In the genomic region with DNA sequence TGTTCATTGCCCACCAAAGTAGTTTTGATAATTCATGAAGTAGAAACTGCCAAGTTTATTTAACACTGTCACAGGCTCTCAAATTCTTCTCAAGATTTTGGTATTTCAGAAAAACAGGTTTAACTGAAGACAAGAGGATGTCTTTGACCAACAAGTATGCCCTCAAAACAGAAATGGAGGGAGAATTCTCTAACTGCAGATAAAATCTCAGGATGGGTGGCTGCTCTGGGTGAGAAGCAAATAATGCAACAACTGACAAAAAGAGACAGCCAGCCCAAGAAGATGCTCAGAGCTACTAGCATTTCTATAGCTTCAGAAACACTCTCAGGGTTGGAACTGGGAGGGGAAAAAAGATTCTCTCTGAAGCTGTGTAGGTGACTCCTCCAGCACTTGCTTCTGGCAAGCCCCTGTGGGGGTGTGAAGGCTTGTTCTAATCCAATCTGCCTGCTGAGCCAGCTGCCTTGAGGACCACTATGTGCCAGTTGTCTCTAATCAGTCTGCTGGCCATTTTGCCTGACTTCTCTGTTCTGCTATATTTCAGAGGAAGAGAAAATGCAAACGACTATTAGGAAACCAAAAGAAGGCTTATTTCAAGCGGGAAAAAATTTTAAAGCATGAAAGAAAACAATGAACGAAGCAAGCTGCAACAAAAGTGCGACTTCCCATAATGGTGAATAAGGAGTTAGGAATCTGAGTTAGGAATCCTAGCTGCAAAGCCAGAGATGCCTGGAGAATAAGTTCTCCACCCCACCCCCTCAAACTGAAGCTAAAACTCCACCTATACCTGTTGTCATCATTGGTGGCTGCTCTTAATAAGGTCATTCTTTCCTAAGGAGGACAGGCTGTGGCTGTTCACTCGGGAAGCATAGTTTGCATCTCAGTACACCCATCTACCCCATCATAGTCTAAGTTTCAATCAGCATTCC, we compare ENCODE assay signal across 12 cellular contexts.
DNase-seq lines count a peak whose midpoint lies in the region; ATAC-seq, FAIRE-seq and TF ChIP-seq lines count a peak whose summit lies in the region.
"Had no signal": no experiment of that assay in that cellular context is flagged by ENCODE, and none has a peak within 500 bp of the region (broad histone marks: within the 10 kb centered on the region; RNA-seq: fewer than 3 reads in every experiment).

No MANE protein-coding gene starts in this region.

- peaks cover 19% of the 10 kb centered on the region for H3K4me1 Mint-ChIP-seq in activated CD4-positive, alpha-beta T cell treated with anti-CD3 and anti-CD28 coated beads, Interleukin-2, amount 10 ng/mL, durations not matched to agents 24 days and 14 days
- H3K4me1 Mint-ChIP-seq in astrocyte (ENCODE audit: low read depth, unreplicated experiment), result peaks cover 27% of the 10 kb centered on the region

- H3K27ac Mint-ChIP-seq in activated CD4-positive, alpha-beta T cell treated with anti-CD3 and anti-CD28 coated beads, Interleukin-2, amount 10 ng/mL, durations not matched to agents 24 days and 14 days, result peak overlapping the region; percentile 42
- H3K27ac Mint-ChIP-seq in astrocyte (ENCODE audit: unreplicated experiment), result peak overlapping the region; percentile 84

- no peak for FAIRE-seq in astrocyte (lab: Jason Lieb, UNC)

- H3K36me3 Mint-ChIP-seq in activated CD4-positive, alpha-beta T cell treated with anti-CD3 and anti-CD28 coated beads, Interleukin-2, amount 10 ng/mL, durations not matched to agents 24 days and 14 days (ENCODE audit: low read depth), result peaks cover 4% of the 10 kb centered on the region
- peaks cover 2% of the 10 kb centered on the region for H3K36me3 Mint-ChIP-seq in astrocyte (ENCODE audit: low read depth, unreplicated experiment)

- H3K27me3 Mint-ChIP-seq in activated CD4-positive, alpha-beta T cell treated with anti-CD3 and anti-CD28 coated beads, Interleukin-2, amount 10 ng/mL, durations not matched to agents 24 days and 14 days, result no peaks in the 10 kb centered on the region
- no peaks in the 10 kb centered on the region for H3K27me3 Mint-ChIP-seq in astrocyte (ENCODE audit: low read depth, unreplicated experiment)
- H3K27me3 Mint-ChIP-seq: progenitor cell of endocrine pancreas had no signal

- H3K36me3 ChIP-seq in astrocyte (ENCODE audit: insufficient read depth, low read length) (no peaks in the 10 kb centered on the region), uterus (no peaks in the 10 kb centered on the region), psoas muscle (ENCODE audit: insufficient read depth in 1 of 2, low read depth in 1 of 2) (no peaks in the 10 kb centered on the region)

- TF ChIP-seq CTCF in astrocyte (IDR thresholded peaks at IDR 0.05; ENCODE audit: insufficient read depth, low read depth, low read length) (no peak), uterus (IDR thresholded peaks at IDR 0.05) (no peak), psoas muscle (IDR thresholded peaks at IDR 0.05) (no peak)

- no peak overlapping the region for H2AFZ ChIP-seq in astrocyte (ENCODE audit: low read depth, low read length)

- H3K27me3 ChIP-seq in astrocyte (ENCODE audit: insufficient read depth, low read length), result no peaks in the 10 kb centered on the region
- no peaks in the 10 kb centered on the region for H3K27me3 ChIP-seq in uterus
- H3K27me3 ChIP-seq in psoas muscle (ENCODE audit: insufficient read depth in 3 of 3, low read length in 2 of 3), result no peaks in the 10 kb centered on the region

- WGBS in psoas muscle, 3 donors, result 56 to 65% (median 57%) methylated on average over 5 of the region's 5 CpGs

- H3K9ac ChIP-seq in astrocyte (ENCODE audit: low read length), result peak overlapping the region; percentile 6

- H3K4me2 ChIP-seq in astrocyte (ENCODE audit: low read length), result peak overlapping the region; percentile 79

- TF ChIP-seq POLR2A in uterus (IDR thresholded peaks at IDR 0.05), result no peak

- H3K27ac ChIP-seq in astrocyte (ENCODE audit: low read depth, low read length), result peak overlapping the region; percentile 11
- peak overlapping the region; percentile 38 to 46 for H3K27ac ChIP-seq in uterus
- no peak overlapping the region for H3K27ac ChIP-seq in psoas muscle
- H3K27ac ChIP-seq: SK-N-MC had no signal

- intact Hi-C loops in activated CD4-positive, alpha-beta T cell treated with anti-CD3 and anti-CD28 coated beads, Interleukin-2, amount 10 ng/mL, durations not matched to agents 24 days and 14 days (cut with micrococcal nuclease), result no loop called here
- intact Hi-C loops in uterus (cut with DNase I; ENCODE audit: low total_unique reads), result no loop called here
- intact Hi-C loops in psoas muscle (cut with DNase I), result no loop called here
- intact Hi-C loops in left ventricle myocardium superior (cut with micrococcal nuclease), result no loop called here

- H3K4me3 ChIP-seq in astrocyte (ENCODE audit: insufficient read depth, low read depth, low read length), result no peak overlapping the region
- no peak overlapping the region for H3K4me3 ChIP-seq in uterus
- no peak overlapping the region for H3K4me3 ChIP-seq in psoas muscle
- H3K4me3 ChIP-seq: SK-N-MC had no signal

- H3K4me1 ChIP-seq in astrocyte (ENCODE audit: insufficient read depth, low read length) (peaks cover 16% of the 10 kb centered on the region), uterus (no peaks in the 10 kb centered on the region), psoas muscle (peaks cover 14% of the 10 kb centered on the region)

- H3K79me2 ChIP-seq in astrocyte (ENCODE audit: insufficient read depth, low read length), result peaks cover 11% of the 10 kb centered on the region

- peaks cover 21% of the 10 kb centered on the region for H4K20me1 ChIP-seq in astrocyte (ENCODE audit: insufficient read depth, low read length)

- no peak for ATAC-seq in psoas muscle
- no peak for ATAC-seq in left ventricle myocardium superior
- ATAC-seq: left colon had no signal

- H3K9me3 Mint-ChIP-seq in activated CD4-positive, alpha-beta T cell treated with anti-CD3 and anti-CD28 coated beads, Interleukin-2, amount 10 ng/mL, durations not matched to agents 24 days and 14 days, result no peaks in the 10 kb centered on the region
- no peaks in the 10 kb centered on the region for H3K9me3 Mint-ChIP-seq in astrocyte (ENCODE audit: unreplicated experiment)

- H3K4me3 Mint-ChIP-seq in activated CD4-positive, alpha-beta T cell treated with anti-CD3 and anti-CD28 coated beads, Interleukin-2, amount 10 ng/mL, durations not matched to agents 24 days and 14 days, result no peak overlapping the region
- H3K4me3 Mint-ChIP-seq in astrocyte (ENCODE audit: unreplicated experiment), result no peak overlapping the region

- DNase-seq in activated CD4-positive, alpha-beta T cell treated with anti-CD3 and anti-CD28 coated beads, Interleukin-2, amount 10 ng/mL, durations not matched to agents 24 days and 14 days, result no peak
- no peak for DNase-seq in activated CD4-positive, alpha-beta T cell treated with anti-CD3 and anti-CD28 coated beads, Interleukin-2, amount 50 U/mL, for 1 hour
- DNase-seq in astrocyte (ENCODE audit: low read depth) (peak; percentile 71), iPS-NIHi11 (ENCODE audit: low spot score) (peak; percentile 27), uterus (no peak), psoas muscle (no peak), left ventricle myocardium superior (no peak), NCI-H187 treated with DMSO at 0.1 percent for 48 hours (lab: John Stamatoyannopoulos, UW) (no peak)
- DNase-seq: left colon, NCI-H2029 treated with DMSO at 0.1 percent for 48 hours had no signal

- H3K9me3 ChIP-seq in astrocyte (ENCODE audit: insufficient read depth, low read depth, low read length) (no peaks in the 10 kb centered on the region), uterus (no peaks in the 10 kb centered on the region), psoas muscle (no peaks in the 10 kb centered on the region)

Comparison
In these comparisons a context has a peak if more than half of its experiments do, and no peak if none do; other contexts are left out.
1. DNase-seq: peak in astrocyte (single experiment) and iPS-NIHi11 (single experiment); none in activated CD4-positive, alpha-beta T cell treated with anti-CD3 and anti-CD28 coated beads, Interleukin-2, amount 10 ng/mL, durations not matched to agents 24 days and 14 days (single experiment), activated CD4-positive, alpha-beta T cell treated with anti-CD3 and anti-CD28 coated beads, Interleukin-2, amount 50 U/mL, for 1 hour (single experiment), uterus (0 of 2), psoas muscle (0 of 2), left ventricle myocardium superior (single experiment) and NCI-H187 treated with DMSO at 0.1 percent for 48 hours (single experiment).